In genomic region chr3:94522488-94522887, GRCh38 we compare ENCODE assay signal across 17 cellular contexts.
DNase-seq lines count a peak whose midpoint lies in the region; ATAC-seq and TF ChIP-seq lines count a peak whose summit lies in the region.
"Had no signal": no experiment of that assay in that cellular context is flagged by ENCODE, and none has a peak within 500 bp of the region (broad histone marks: within the 10 kb centered on the region; RNA-seq: fewer than 3 reads in every experiment).

No MANE protein-coding gene starts in this region.

- intact Hi-C loops in MCF 10A (cut with micrococcal nuclease) (no loop called here), breast epithelium (cut with DNase I; ENCODE audit: low total_unique reads) (no loop called here), posterior cingulate gyrus (cut with DNase I) (no loop called here)

- H3K36me3 Mint-ChIP-seq in MCF 10A (ENCODE audit: insufficient read depth, unreplicated experiment): no peaks in the 10 kb centered on the region
- no peaks in the 10 kb centered on the region for H3K36me3 Mint-ChIP-seq in WTC11

- TF ChIP-seq POLR2A in breast epithelium (IDR thresholded peaks at IDR 0.05): no peak

- H3K9me3 ChIP-seq in breast epithelium (no peaks in the 10 kb centered on the region), hepatocyte (ENCODE audit: low read depth) (no peaks in the 10 kb centered on the region)
- H3K9me3 ChIP-seq: gastroesophageal sphincter, thoracic aorta had no signal

- H3K4me1 Mint-ChIP-seq in MCF 10A (ENCODE audit: insufficient read depth, unreplicated experiment): no peaks in the 10 kb centered on the region
- H3K4me1 Mint-ChIP-seq in WTC11: peaks cover 31% of the 10 kb centered on the region
- H3K4me1 Mint-ChIP-seq: activated CD4-positive, alpha-beta T cell treated with anti-CD3 and anti-CD28 coated beads, Interleukin-2, amount 10 ng/mL, durations not matched to agents 24 days and 14 days; T-helper 17 cell had no signal

- no TSS peak for BruUV-seq in MCF 10A (replicated peaks; lab: Mats Ljungman, UMichigan)

- no peak overlapping the region for H3K27ac Mint-ChIP-seq in MCF 10A (ENCODE audit: low read depth, unreplicated experiment)
- no peak overlapping the region for H3K27ac Mint-ChIP-seq in WTC11
- H3K27ac Mint-ChIP-seq: activated CD4-positive, alpha-beta T cell treated with anti-CD3 and anti-CD28 coated beads, Interleukin-2, amount 10 ng/mL, durations not matched to agents 24 days and 14 days; T-helper 17 cell had no signal

- H3K27me3 ChIP-seq in breast epithelium: no peaks in the 10 kb centered on the region
- H3K27me3 ChIP-seq in hepatocyte: no peaks in the 10 kb centered on the region
- H3K27me3 ChIP-seq: gastroesophageal sphincter had no signal

- H3K36me3 ChIP-seq in breast epithelium: no peaks in the 10 kb centered on the region
- H3K36me3 ChIP-seq in hepatocyte (replicated peaks; ENCODE audit: insufficient read depth, low read depth): no peaks in the 10 kb centered on the region
- H3K36me3 ChIP-seq: gastroesophageal sphincter, thoracic aorta had no signal

- peaks cover 39% of the 10 kb centered on the region for H3K27me3 Mint-ChIP-seq in MCF 10A (ENCODE audit: insufficient read depth, unreplicated experiment)
- no peaks in the 10 kb centered on the region for H3K27me3 Mint-ChIP-seq in WTC11 (ENCODE audit: low read depth)
- H3K27me3 Mint-ChIP-seq: activated CD4-positive, alpha-beta T cell treated with anti-CD3 and anti-CD28 coated beads, Interleukin-2, amount 10 ng/mL, durations not matched to agents 24 days and 14 days; T-helper 17 cell had no signal

- TF ChIP-seq CTCF in MCF 10A (IDR thresholded peaks at IDR 0.05; ENCODE audit: unreplicated experiment): peak; percentile 8
- no peak for TF ChIP-seq CTCF in breast epithelium (IDR thresholded peaks at IDR 0.05)
- 0 out of 2 replicates have a peak, but pooled peaks have one; percentile 25 for TF ChIP-seq CTCF in WTC11 (IDR thresholded peaks at IDR 0.05)
- TF ChIP-seq CTCF in hepatocyte (IDR thresholded peaks at IDR 0.05; ENCODE audit: poor library complexity): peak; percentile 41

- H3K79me2 ChIP-seq in hepatocyte: no peaks in the 10 kb centered on the region

- H3K9me2 ChIP-seq in hepatocyte (replicated peaks; ENCODE audit: insufficient read depth): no peaks in the 10 kb centered on the region

- CTCF ChIA-PET in MCF 10A (lab: Yijun Ruan, JAX): interaction anchor here (0.5 kb wide), 1 partner anchor 400 kb away, joined by 3 read pairs; no protein-coding TSS in a partner anchor
- CTCF ChIA-PET in WTC11 (lab: Charles Lee): no interaction called here

- no peaks in the 10 kb centered on the region for H4K20me1 ChIP-seq in hepatocyte (ENCODE audit: insufficient read depth, poor library complexity, severe bottlenecking)

- H3K4me3 Mint-ChIP-seq in MCF 10A (ENCODE audit: unreplicated experiment): no peak overlapping the region
- no peak overlapping the region for H3K4me3 Mint-ChIP-seq in WTC11
- H3K4me3 Mint-ChIP-seq: activated CD4-positive, alpha-beta T cell treated with anti-CD3 and anti-CD28 coated beads, Interleukin-2, amount 10 ng/mL, durations not matched to agents 24 days and 14 days; T-helper 17 cell had no signal

- POLR2A ChIA-PET in MCF 10A (lab: Yijun Ruan, JAX): no interaction called here
- POLR2A ChIA-PET in WTC11 (lab: Charles Lee): no interaction called here

- peak; percentile 53 for ATAC-seq in WTC11
- no peak for ATAC-seq in HG02884 (IDR thresholded peaks at IDR 0.05; ENCODE audit: unreplicated experiment)
- ATAC-seq in GM21576 (IDR thresholded peaks at IDR 0.05; ENCODE audit: unreplicated experiment): no peak
- ATAC-seq: gastroesophageal sphincter, HCT116, T-helper 17 cell had no signal

- H3K4me1 ChIP-seq in breast epithelium (no peaks in the 10 kb centered on the region), hepatocyte (ENCODE audit: insufficient read depth) (peaks cover 16% of the 10 kb centered on the region)

- no peaks in the 10 kb centered on the region for H3K9me3 Mint-ChIP-seq in MCF 10A (ENCODE audit: unreplicated experiment)
- H3K9me3 Mint-ChIP-seq in WTC11: no peaks in the 10 kb centered on the region
- H3K9me3 Mint-ChIP-seq: activated CD4-positive, alpha-beta T cell treated with anti-CD3 and anti-CD28 coated beads, Interleukin-2, amount 10 ng/mL, durations not matched to agents 24 days and 14 days had no signal

- no peak overlapping the region for H3K4me2 ChIP-seq in hepatocyte

- no peak overlapping the region for H2AFZ ChIP-seq in hepatocyte

- H3K27ac ChIP-seq in breast epithelium (no peak overlapping the region), hepatocyte (no peak overlapping the region)
- H3K27ac ChIP-seq: gastroesophageal sphincter, thoracic aorta had no signal

- H3K4me3 ChIP-seq in breast epithelium: no peak overlapping the region
- no peak overlapping the region for H3K4me3 ChIP-seq in hepatocyte
- H3K4me3 ChIP-seq: gastroesophageal sphincter, thoracic aorta had no signal

- peak; percentile 13 for DNase-seq in MCF 10A (ENCODE audit: unreplicated experiment)
- DNase-seq in breast epithelium (ENCODE audit: low spot score in 2 of 2): no peak
- no peak for DNase-seq in WTC11 (ENCODE audit: low spot score)
- DNase-seq in hepatocyte (ENCODE audit: low spot score): peak; percentile 21
- no peak for DNase-seq in posterior cingulate gyrus
- DNase-seq in NK-92 (lab: John Stamatoyannopoulos, UW; ENCODE audit: unreplicated experiment): no peak
- DNase-seq: activated CD4-positive, alpha-beta T cell treated with anti-CD3 and anti-CD28 coated beads, Interleukin-2, amount 10 ng/mL, durations not matched to agents 24 days and 14 days; DMS153; effector CD8-positive, alpha-beta T cell; islet precursor cell; stimulated activated CD4-positive, alpha-beta T cell treated with anti-CD3 and anti-CD28 coated beads, Interleukin-1b, Interleukin-23, amount 100 ng/mL, for 48 hours; T-helper 17 cell had no signal

TF ChIP-seq in WTC11, 78 proteins besides CTCF, POLR2A, EP300 and RAD21 (continues in another document):
- TF ChIP-seq ZNF425 (CRISPR knock-in tag; conservative IDR thresholded peaks at IDR 0.05) (no peak), NR2C2 (CRISPR knock-in tag; IDR thresholded peaks at IDR 0.05) (no peak), ZNF232 (CRISPR knock-in tag; IDR thresholded peaks at IDR 0.05) (no peak), MLX (CRISPR knock-in tag; IDR thresholded peaks at IDR 0.05) (no peak), ATF2 (CRISPR knock-in tag; IDR thresholded peaks at IDR 0.05; ENCODE audit: borderline replicate concordance, low read depth) (no peak), TCF7 (CRISPR knock-in tag; IDR thresholded peaks at IDR 0.05; ENCODE audit: low read depth) (no peak), FOXJ3 (CRISPR knock-in tag; IDR thresholded peaks at IDR 0.05; ENCODE audit: borderline replicate concordance) (no peak), JUN (CRISPR knock-in tag; IDR thresholded peaks at IDR 0.05) (no peak), HMGXB4 (CRISPR knock-in tag; IDR thresholded peaks at IDR 0.05) (no peak)

Comparison
In these comparisons a context has a peak if more than half of its experiments do, and no peak if none do; other contexts are left out.
1. DNase-seq: peak in MCF 10A (single experiment) and hepatocyte (single experiment); none in breast epithelium (0 of 2), WTC11 (single experiment), posterior cingulate gyrus (0 of 10) and NK-92 (single experiment).
2. CTCF ChIP-seq: peak in MCF 10A (single experiment), WTC11 (single experiment) and hepatocyte (single experiment); none in breast epithelium (0 of 3).